ENCODE assay signal across 1 cellular context in the genomic region with DNA sequence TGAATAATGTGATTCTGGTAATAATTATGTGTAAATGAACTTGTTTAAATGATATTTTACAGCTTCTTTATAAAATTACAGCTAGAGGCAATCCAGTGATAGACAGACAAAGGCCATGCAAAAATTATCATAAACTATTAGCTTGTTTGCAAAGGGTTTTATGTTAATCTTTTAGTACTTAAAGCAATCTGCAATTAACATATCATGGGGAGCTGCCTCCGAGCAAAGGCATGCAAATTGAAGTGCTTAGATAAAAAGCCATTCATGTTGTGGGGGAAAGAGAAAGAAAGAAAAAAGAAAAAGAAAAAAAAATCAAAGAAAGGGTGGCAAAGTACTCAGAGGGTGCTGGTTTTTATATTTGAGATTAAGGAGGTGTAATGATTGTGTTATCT.
TF ChIP-seq lines count a peak whose summit lies in the region.

No MANE protein-coding gene starts in this region.

TF ChIP-seq in GM23338, 12 proteins besides CTCF, POLR2A, EP300 and RAD21 (continued from another document):
- TF ChIP-seq, protein P1, sequence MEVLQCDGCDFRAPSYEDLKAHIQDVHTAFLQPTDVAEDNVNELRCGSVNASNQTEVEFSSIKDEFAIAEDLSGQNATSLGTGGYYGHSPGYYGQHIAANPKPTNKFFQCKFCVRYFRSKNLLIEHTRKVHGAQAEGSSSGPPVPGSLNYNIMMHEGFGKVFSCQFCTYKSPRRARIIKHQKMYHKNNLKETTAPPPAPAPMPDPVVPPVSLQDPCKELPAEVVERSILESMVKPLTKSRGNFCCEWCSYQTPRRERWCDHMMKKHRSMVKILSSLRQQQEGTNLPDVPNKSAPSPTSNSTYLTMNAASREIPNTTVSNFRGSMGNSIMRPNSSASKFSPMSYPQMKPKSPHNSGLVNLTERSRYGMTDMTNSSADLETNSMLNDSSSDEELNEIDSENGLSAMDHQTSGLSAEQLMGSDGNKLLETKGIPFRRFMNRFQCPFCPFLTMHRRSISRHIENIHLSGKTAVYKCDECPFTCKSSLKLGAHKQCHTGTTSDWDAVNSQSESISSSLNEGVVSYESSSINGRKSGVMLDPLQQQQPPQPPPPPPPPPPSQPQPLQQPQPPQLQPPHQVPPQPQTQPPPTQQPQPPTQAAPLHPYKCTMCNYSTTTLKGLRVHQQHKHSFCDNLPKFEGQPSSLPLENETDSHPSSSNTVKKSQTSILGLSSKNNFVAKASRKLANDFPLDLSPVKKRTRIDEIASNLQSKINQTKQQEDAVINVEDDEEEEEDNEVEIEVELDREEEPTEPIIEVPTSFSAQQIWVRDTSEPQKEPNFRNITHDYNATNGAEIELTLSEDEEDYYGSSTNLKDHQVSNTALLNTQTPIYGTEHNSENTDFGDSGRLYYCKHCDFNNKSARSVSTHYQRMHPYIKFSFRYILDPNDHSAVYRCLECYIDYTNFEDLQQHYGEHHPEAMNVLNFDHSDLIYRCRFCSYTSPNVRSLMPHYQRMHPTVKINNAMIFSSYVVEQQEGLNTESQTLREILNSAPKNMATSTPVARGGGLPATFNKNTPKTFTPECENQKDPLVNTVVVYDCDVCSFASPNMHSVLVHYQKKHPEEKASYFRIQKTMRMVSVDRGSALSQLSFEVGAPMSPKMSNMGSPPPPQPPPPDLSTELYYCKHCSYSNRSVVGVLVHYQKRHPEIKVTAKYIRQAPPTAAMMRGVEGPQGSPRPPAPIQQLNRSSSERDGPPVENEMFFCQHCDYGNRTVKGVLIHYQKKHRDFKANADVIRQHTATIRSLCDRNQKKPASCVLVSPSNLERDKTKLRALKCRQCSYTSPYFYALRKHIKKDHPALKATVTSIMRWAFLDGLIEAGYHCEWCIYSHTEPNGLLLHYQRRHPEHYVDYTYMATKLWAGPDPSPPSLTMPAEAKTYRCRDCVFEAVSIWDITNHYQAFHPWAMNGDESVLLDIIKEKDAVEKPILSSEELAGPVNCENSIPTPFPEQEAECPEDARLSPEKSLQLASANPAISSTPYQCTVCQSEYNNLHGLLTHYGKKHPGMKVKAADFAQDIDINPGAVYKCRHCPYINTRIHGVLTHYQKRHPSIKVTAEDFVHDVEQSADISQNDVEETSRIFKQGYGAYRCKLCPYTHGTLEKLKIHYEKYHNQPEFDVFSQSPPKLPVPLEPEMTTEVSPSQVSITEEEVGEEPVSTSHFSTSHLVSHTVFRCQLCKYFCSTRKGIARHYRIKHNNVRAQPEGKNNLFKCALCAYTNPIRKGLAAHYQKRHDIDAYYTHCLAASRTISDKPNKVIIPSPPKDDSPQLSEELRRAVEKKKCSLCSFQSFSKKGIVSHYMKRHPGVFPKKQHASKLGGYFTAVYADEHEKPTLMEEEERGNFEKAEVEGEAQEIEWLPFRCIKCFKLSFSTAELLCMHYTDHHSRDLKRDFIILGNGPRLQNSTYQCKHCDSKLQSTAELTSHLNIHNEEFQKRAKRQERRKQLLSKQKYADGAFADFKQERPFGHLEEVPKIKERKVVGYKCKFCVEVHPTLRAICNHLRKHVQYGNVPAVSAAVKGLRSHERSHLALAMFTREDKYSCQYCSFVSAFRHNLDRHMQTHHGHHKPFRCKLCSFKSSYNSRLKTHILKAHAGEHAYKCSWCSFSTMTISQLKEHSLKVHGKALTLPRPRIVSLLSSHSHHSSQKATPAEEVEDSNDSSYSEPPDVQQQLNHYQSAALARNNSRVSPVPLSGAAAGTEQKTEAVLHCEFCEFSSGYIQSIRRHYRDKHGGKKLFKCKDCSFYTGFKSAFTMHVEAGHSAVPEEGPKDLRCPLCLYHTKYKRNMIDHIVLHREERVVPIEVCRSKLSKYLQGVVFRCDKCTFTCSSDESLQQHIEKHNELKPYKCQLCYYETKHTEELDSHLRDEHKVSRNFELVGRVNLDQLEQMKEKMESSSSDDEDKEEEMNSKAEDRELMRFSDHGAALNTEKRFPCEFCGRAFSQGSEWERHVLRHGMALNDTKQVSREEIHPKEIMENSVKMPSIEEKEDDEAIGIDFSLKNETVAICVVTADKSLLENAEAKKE (CRISPR knock-in tag; IDR thresholded peaks at IDR 0.05), result no peak
